23 cellular contexts compared by ENCODE assay signal in the genomic region with DNA sequence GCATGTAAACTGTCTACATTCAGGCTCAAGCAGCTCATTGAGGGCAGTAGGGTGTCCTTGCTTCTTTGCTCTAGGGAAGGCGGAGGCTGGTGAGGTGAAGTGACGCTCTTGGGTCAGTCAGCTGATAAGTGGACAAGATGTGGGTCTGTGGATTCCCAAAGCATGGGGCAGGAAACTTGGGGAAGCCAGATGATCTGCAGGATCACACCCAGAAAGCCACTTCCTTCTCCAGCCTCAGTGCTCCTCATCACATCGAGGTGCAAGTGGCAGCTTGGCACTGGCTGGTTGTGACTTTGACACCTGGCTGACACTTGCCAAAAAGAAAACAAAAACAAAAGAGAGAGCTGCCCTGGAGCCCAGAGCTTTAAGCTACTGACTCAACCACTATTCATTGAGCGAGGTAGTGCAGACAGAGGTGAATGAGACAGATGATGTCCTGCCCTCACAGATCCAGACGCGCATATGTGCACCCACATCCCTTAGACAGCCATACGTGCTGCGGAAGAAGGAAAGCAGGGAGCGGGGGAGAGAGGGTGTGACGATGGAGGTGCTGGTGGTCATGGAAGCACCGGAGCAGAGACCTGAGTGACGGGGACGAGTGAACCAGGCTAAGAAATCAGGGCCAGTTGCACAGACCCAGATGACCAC. TPM values are rescaled to one million over a fixed set of nuclear protein-coding genes. Genes with fewer than 3 reads are reported as not detected.
DNase-seq lines count a peak whose midpoint lies in the region; ATAC-seq and TF ChIP-seq lines count a peak whose summit lies in the region.
"Had no signal": no experiment of that assay in that cellular context is flagged by ENCODE, and none has a peak within 500 bp of the region (broad histone marks: within the 10 kb centered on the region; RNA-seq: fewer than 3 reads in every experiment).

No MANE protein-coding gene starts in this region.

- BruUV-seq in mammary epithelial cell (replicated peaks; lab: Mats Ljungman, UMichigan) = no TSS peak

- no peak for TF ChIP-seq POLR2A in breast epithelium (IDR thresholded peaks at IDR 0.05)

- dilution Hi-C loops in mammary epithelial cell (cut with HindIII; ENCODE audit: low sequenced_read_pairs) = no loop called here

- TF ChIP-seq CTCF in mammary epithelial cell (conservative IDR thresholded peaks at IDR 0.05 in 1 of 2, IDR thresholded peaks at IDR 0.05 in 1 of 2; ENCODE audit: extremely low read depth in 1 of 2, insufficient read depth in 1 of 2, low read depth in 1 of 2, low read length in 2 of 2) (no peak), breast epithelium (IDR thresholded peaks at IDR 0.05) (no peak), epithelial cell of esophagus (IDR thresholded peaks at IDR 0.05; ENCODE audit: insufficient read depth, low read depth, low read length, missing control alignments) (no peak)

- H3K27ac ChIP-seq in mammary epithelial cell (ENCODE audit: insufficient read depth, low read depth, low read length) (no peak overlapping the region), breast epithelium (no peak overlapping the region)
- H3K27ac ChIP-seq: BLaER1 treated with 17β-estradiol and CSF1 and Interleukin-3, amounts not matched to agents 10 nM and 100 nM; KMS-11 had no signal

- intact Hi-C loops in mammary epithelial cell (cut with micrococcal nuclease) (no loop called here), breast epithelium (cut with DNase I; ENCODE audit: low total_unique reads) (no loop called here), sciatic nerve (cut with DNase I) (no loop called here)

- no peak for ATAC-seq in sciatic nerve
- ATAC-seq in effector memory CD8-positive, alpha-beta T cell (replicated peaks) = no peak
- ATAC-seq in GM21737 (IDR thresholded peaks at IDR 0.05; ENCODE audit: unreplicated experiment) = no peak
- ATAC-seq: GM23338, HCT116, Right ventricle myocardium inferior had no signal

- no peaks in the 10 kb centered on the region for H3K79me2 ChIP-seq in mammary epithelial cell (ENCODE audit: insufficient read depth, low read length)

- H3K4me1 ChIP-seq in mammary epithelial cell (ENCODE audit: insufficient read depth, low read length) = peaks cover 21% of the 10 kb centered on the region
- no peaks in the 10 kb centered on the region for H3K4me1 ChIP-seq in breast epithelium

- H3K4me2 ChIP-seq in mammary epithelial cell (ENCODE audit: insufficient read depth, low read depth, low read length) = no peak overlapping the region
- H3K4me2 ChIP-seq: BLaER1 treated with 17β-estradiol and CSF1 and Interleukin-3, amounts not matched to agents 10 nM and 100 nM; GM23338; KMS-11 had no signal

- H3K4me1 Mint-ChIP-seq in effector memory CD8-positive, alpha-beta T cell (ENCODE audit: low read depth in 2 of 2) = no peaks in the 10 kb centered on the region
- H3K4me1 Mint-ChIP-seq: CD4-positive, alpha-beta memory T cell had no signal

- no peak overlapping the region for H3K4me3 Mint-ChIP-seq in effector memory CD8-positive, alpha-beta T cell
- H3K4me3 Mint-ChIP-seq: CD4-positive, alpha-beta memory T cell; GM23338 had no signal

- no peaks in the 10 kb centered on the region for H3K9me3 Mint-ChIP-seq in effector memory CD8-positive, alpha-beta T cell
- H3K9me3 Mint-ChIP-seq: GM23338 had no signal

- CTCF ChIA-PET in mammary epithelial cell (lab: Charles Lee; ENCODE audit: low non-redundant PET) = no interaction called here

- no peaks in the 10 kb centered on the region for H3K9me3 ChIP-seq in mammary epithelial cell (replicated peaks; ENCODE audit: insufficient read depth, low read length)
- no peaks in the 10 kb centered on the region for H3K9me3 ChIP-seq in breast epithelium
- H3K9me3 ChIP-seq: BLaER1 treated with 17β-estradiol and CSF1 and Interleukin-3, amounts not matched to agents 10 nM and 100 nM had no signal

- H2AFZ ChIP-seq in mammary epithelial cell (ENCODE audit: low read depth, low read length) = no peak overlapping the region
- H2AFZ ChIP-seq: GM23338 had no signal

- H3K9ac ChIP-seq in mammary epithelial cell (ENCODE audit: insufficient read depth, low read length) = no peak overlapping the region
- H3K9ac ChIP-seq: BLaER1 treated with 17β-estradiol and CSF1 and Interleukin-3, amounts not matched to agents 10 nM and 100 nM; KMS-11 had no signal

- H3K27me3 ChIP-seq in mammary epithelial cell (ENCODE audit: insufficient read depth, low read length) (no peaks in the 10 kb centered on the region), breast epithelium (no peaks in the 10 kb centered on the region)
- H3K27me3 ChIP-seq: BLaER1 treated with 17β-estradiol and CSF1 and Interleukin-3, amounts not matched to agents 10 nM and 100 nM had no signal

- no peak overlapping the region for H3K27ac Mint-ChIP-seq in effector memory CD8-positive, alpha-beta T cell
- H3K27ac Mint-ChIP-seq: CD4-positive, alpha-beta memory T cell; GM23338 had no signal

- H3K36me3 ChIP-seq in mammary epithelial cell (ENCODE audit: insufficient read depth, low read length) (no peaks in the 10 kb centered on the region), breast epithelium (no peaks in the 10 kb centered on the region)
- H3K36me3 ChIP-seq: BLaER1 treated with 17β-estradiol and CSF1 and Interleukin-3, amounts not matched to agents 10 nM and 100 nM had no signal

- DNase-seq in mammary epithelial cell (peak; percentile 56), breast epithelium (ENCODE audit: low spot score in 2 of 2) (no peak), epithelial cell of esophagus (ENCODE audit: low read depth) (peak; percentile 49), sciatic nerve (ENCODE audit: low spot score) (peak; percentile 30)
- DNase-seq in effector memory CD8-positive, alpha-beta T cell = no peak
- DNase-seq in stimulated activated CD4-positive, alpha-beta T cell treated with anti-CD3 and anti-CD28 coated beads, Interleukin-2, amount 100 ng/mL, for 48 hours = no peak
- DNase-seq: 8988T; CD4-positive, alpha-beta memory T cell; IMR-90; NCI-H1092 treated with DMSO at 0.1 percent for 48 hours; NCI-H1436 treated with DMSO at 0.1 percent for 48 hours; NCI-H1930; NCI-H226; NCI-H524; NCI-H82 had no signal

- in situ Hi-C loops in mammary epithelial cell (cut with MboI; ENCODE audit: low sequenced_read_pairs in 2 of 2) = no loop called here

- no peaks in the 10 kb centered on the region for H3K36me3 Mint-ChIP-seq in effector memory CD8-positive, alpha-beta T cell (ENCODE audit: insufficient read depth)
- H3K36me3 Mint-ChIP-seq: CD4-positive, alpha-beta memory T cell had no signal

- 63% methylated on average over 12 of the region's 13 CpGs for WGBS in mammary epithelial cell (ENCODE audit: low coverage, missing lambda C conversion rate)

- H3K4me3 ChIP-seq in mammary epithelial cell (replicated peaks in 1 of 3; ENCODE audit: insufficient read depth in 1 of 3, low read depth in 2 of 3, low read length in 3 of 3) = no peak overlapping the region
- no peak overlapping the region for H3K4me3 ChIP-seq in breast epithelium
- no peak overlapping the region for H3K4me3 ChIP-seq in epithelial cell of esophagus (ENCODE audit: low read length)
- H3K4me3 ChIP-seq: BLaER1 treated with 17β-estradiol and CSF1 and Interleukin-3, amounts not matched to agents 10 nM and 100 nM; GM23338 had no signal

- no peaks in the 10 kb centered on the region for H4K20me1 ChIP-seq in mammary epithelial cell (ENCODE audit: insufficient read depth, low read length)
- H4K20me1 ChIP-seq: BLaER1 treated with 17β-estradiol and CSF1 and Interleukin-3, amounts not matched to agents 10 nM and 100 nM had no signal

- peaks cover 63 to 65% of the 10 kb centered on the region in 2 donors for H3K27me3 Mint-ChIP-seq in effector memory CD8-positive, alpha-beta T cell

RNA-seq across cellular contexts. Expression of gene CIB4, which starts 3.1 kb away (rescaled TPM):
- total RNA-seq in mammary epithelial cell = not detected
- not detected for polyA plus RNA-seq in mammary epithelial cell
- polyA minus RNA-seq in mammary epithelial cell = not detected
- not detected for total RNA-seq in breast epithelium
- not detected for total RNA-seq in sciatic nerve
- total RNA-seq: CD4-positive, alpha-beta memory T cell; GM23338; IMR-90; OCI-LY7; Right ventricle myocardium inferior; SK-MEL-5 had no signal
- polyA plus RNA-seq: CD4-positive, alpha-beta memory T cell; GM23338; IMR-90 had no signal

RNA-seq across cellular contexts. Expression of gene KCNK3, which starts 48.2 kb away (rescaled TPM):
- total RNA-seq in mammary epithelial cell = under 1 TPM; 0.07 to 0.17 TPM
- 0.17 TPM for polyA plus RNA-seq in mammary epithelial cell
- not detected for polyA minus RNA-seq in mammary epithelial cell
- 1 to 10 TPM in 2 of 3 donors, under 1 TPM in 1; 0.59 to 2.3 (median 1.4) TPM for total RNA-seq in breast epithelium
- 0.53 TPM for total RNA-seq in sciatic nerve
- total RNA-seq: CD4-positive, alpha-beta memory T cell; GM23338; OCI-LY7; SK-MEL-5 had no signal
- polyA plus RNA-seq: CD4-positive, alpha-beta memory T cell; GM23338 had no signal

Comparison
In these comparisons a context has a peak if more than half of its experiments do, and no peak if none do; other contexts are left out.
1. DNase-seq: peak in mammary epithelial cell (single experiment), epithelial cell of esophagus (single experiment) and sciatic nerve (single experiment); none in breast epithelium (0 of 2), effector memory CD8-positive, alpha-beta T cell (0 of 3) and stimulated activated CD4-positive, alpha-beta T cell treated with anti-CD3 and anti-CD28 coated beads, Interleukin-2, amount 100 ng/mL, for 48 hours (0 of 2).